In the genomic region with DNA sequence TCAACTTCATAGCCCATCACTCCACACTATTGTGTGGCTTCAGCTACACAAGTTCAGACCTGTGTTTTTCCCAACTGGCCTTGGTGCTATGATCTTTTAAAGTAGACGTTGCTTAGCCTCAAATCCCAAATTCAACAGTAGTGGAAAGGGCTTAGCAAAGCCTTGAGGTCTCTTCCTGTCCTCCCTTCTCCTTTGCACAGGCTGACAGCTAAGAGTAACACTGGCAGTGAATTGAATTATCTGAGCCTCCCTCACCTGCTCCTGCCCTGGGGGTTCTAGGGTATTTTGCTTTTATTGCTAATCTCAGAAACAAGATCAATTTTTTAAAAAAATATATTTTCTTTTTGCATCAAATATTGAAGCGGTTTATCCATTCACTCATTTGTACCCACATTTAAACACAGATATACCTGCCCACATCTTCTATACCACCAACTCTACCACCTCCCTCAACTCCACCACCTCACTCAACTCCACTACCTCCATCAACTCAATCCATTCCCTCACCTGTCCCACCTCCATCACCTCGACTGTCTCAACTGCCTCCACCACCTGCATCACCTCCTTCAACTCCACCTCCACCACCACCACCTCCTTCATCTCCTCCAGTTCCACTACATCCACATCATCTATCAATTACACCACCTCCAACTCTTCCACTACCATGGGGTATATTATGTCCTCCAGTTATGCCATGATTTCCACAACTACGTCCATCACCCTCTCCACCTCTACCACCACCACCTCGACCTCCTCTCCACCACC, we compare ENCODE assay signal across 21 cellular contexts. TPM values are rescaled to one million over a fixed set of nuclear protein-coding genes. Genes with fewer than 3 reads are reported as not detected.
A peak's percentile ranks its signal among the peaks of the same experiment; 100 is the strongest.
DNase-seq lines count a peak whose midpoint lies in the region; ATAC-seq, FAIRE-seq and TF ChIP-seq lines count a peak whose summit lies in the region.
"Had no signal": no experiment of that assay in that cellular context is flagged by ENCODE, and none has a peak within 500 bp of the region (broad histone marks: within the 10 kb centered on the region; RNA-seq: fewer than 3 reads in every experiment).

No MANE protein-coding gene starts in this region.

- H3K36me3 Mint-ChIP-seq in endothelial cell (ENCODE audit: low read depth, unreplicated experiment), result peaks cover 21% of the 10 kb centered on the region
- H3K36me3 Mint-ChIP-seq: CD4-positive, CD25-positive, alpha-beta regulatory T cell had no signal

- TF ChIP-seq POLR2A in K562 (conservative IDR thresholded peaks at IDR 0.05), result no peak

- DNase-seq in K562 (ENCODE audit: extremely low read depth in 1 of 4, low spot score in 3 of 4) (no peak), endothelial cell (ENCODE audit: low spot score) (no peak), osteoblast (ENCODE audit: insufficient read length, low spot score, missing footprints) (peak; percentile 90), urothelium cell line (ENCODE audit: low spot score) (no peak), NCI-H1092 treated with DMSO at 0.1 percent for 48 hours (lab: John Stamatoyannopoulos, UW) (no peak), cerebellar nuclear complex (lab: John Stamatoyannopoulos, UW) (no peak)
- no peak for DNase-seq in stimulated activated CD4-positive, alpha-beta T cell treated with anti-CD3 and anti-CD28 coated beads, Interleukin-12 subunit alpha, Interleukin-12 subunit beta, amount 100 ng/mL, for 4 hours
- DNase-seq: ACHN; BE2C; C1 segment of cervical spinal cord; Caco-2; CD4-positive, CD25-positive, alpha-beta regulatory T cell; HCEC 1CT; HFFc6 had no signal

- no peak for TF ChIP-seq EP300 in K562 (IDR thresholded peaks at IDR 0.05; ENCODE audit: low read length)

- no peak for TF ChIP-seq RAD21 in K562 (CRISPR knock-in tag; conservative IDR thresholded peaks at IDR 0.05 in 1 of 2, IDR thresholded peaks at IDR 0.05 in 1 of 2)

- H3K4me1 ChIP-seq in K562 (replicated peaks in 1 of 2; ENCODE audit: control insufficient read depth in 2 of 2, insufficient read depth in 2 of 2, low read length in 2 of 2) (peaks cover 0 to 16% of the 10 kb centered on the region in 2 experiments; a peak in 3 of 5 replicates), osteoblast (ENCODE audit: insufficient read depth, low read length) (no peaks in the 10 kb centered on the region)
- H3K4me1 ChIP-seq: BE2C had no signal

- no peak for ATAC-seq in K562

- H3K27me3 Mint-ChIP-seq in endothelial cell (ENCODE audit: unreplicated experiment), result peaks cover 38% of the 10 kb centered on the region

- BruUV-seq in K562 (replicated peaks; lab: Mats Ljungman, UMichigan), result no TSS peak

- H4K20me1 ChIP-seq in K562 (replicated peaks; ENCODE audit: control insufficient read depth, insufficient read depth, low read length), result peaks cover 10% of the 10 kb centered on the region; the same call in 1 of the 2 replicates
- H4K20me1 ChIP-seq in osteoblast (ENCODE audit: insufficient read depth, low read length), result no peaks in the 10 kb centered on the region

- WGBS in K562 (ENCODE audit: insufficient coverage, low coverage, missing lambda C conversion rate), result 1% methylated on average over 5 of the region's 5 CpGs

- H3K27ac ChIP-seq in K562 (ENCODE audit: extremely low read depth, low read depth, low read length) (no peak overlapping the region), osteoblast (ENCODE audit: low read depth, low read length) (no peak overlapping the region)

- POLR2A ChIA-PET in K562 (lab: Yijun Ruan, JAX), result interaction anchor here (1.1 kb wide), 1 partner anchor 11 kb away, joined by 4 read pairs; no protein-coding TSS in a partner anchor

- H3K4me2 ChIP-seq in K562 (ENCODE audit: insufficient read depth, low read length), result no peak overlapping the region
- no peak overlapping the region for H3K4me2 ChIP-seq in osteoblast (ENCODE audit: insufficient read depth, low read length)

- H3K27me3 ChIP-seq in K562 (ENCODE audit: control insufficient read depth in 2 of 2, insufficient read depth in 2 of 2, low read length in 2 of 2) (peaks cover 36 to 79% of the 10 kb centered on the region in 2 experiments; a peak in 4 of 5 replicates), osteoblast (ENCODE audit: insufficient read depth, low read length) (peaks cover 37% of the 10 kb centered on the region)

- H3K9me3 ChIP-seq in K562 (replicated peaks; ENCODE audit: control insufficient read depth, insufficient read depth, low read depth, low read length), result no peaks in the 10 kb centered on the region
- no peaks in the 10 kb centered on the region for H3K9me3 ChIP-seq in osteoblast (ENCODE audit: low read depth, low read length)
- H3K9me3 ChIP-seq: BE2C, Caco-2 had no signal

- no peaks in the 10 kb centered on the region for H3K9me3 Mint-ChIP-seq in endothelial cell (ENCODE audit: unreplicated experiment)
- H3K9me3 Mint-ChIP-seq: GM23338, HFFc6 had no signal

- no peak overlapping the region for H3K9ac ChIP-seq in K562 (ENCODE audit: insufficient read depth in 1 of 2, low read depth in 2 of 2, low read length in 2 of 2)

- TF ChIP-seq CTCF in K562 (IDR thresholded peaks at IDR 0.05 in 2 of 3, conservative IDR thresholded peaks at IDR 0.05 in 1 of 3; ENCODE audit: insufficient read depth in 2 of 3, low read depth in 1 of 3, low read length in 3 of 3), result no peak
- TF ChIP-seq CTCF in endothelial cell (IDR thresholded peaks at IDR 0.05; ENCODE audit: unreplicated experiment), result no peak
- TF ChIP-seq CTCF in osteoblast (IDR thresholded peaks at IDR 0.05; ENCODE audit: extremely low read depth, low read depth, low read length), result no peak

- H3K79me2 ChIP-seq in K562 (ENCODE audit: control insufficient read depth, insufficient read depth, low read length), result no peaks in the 10 kb centered on the region
- no peaks in the 10 kb centered on the region for H3K79me2 ChIP-seq in osteoblast (ENCODE audit: insufficient read depth, low read length)

- H2AFZ ChIP-seq in K562 (ENCODE audit: low read depth, low read length) (no peak overlapping the region), osteoblast (ENCODE audit: low read length) (no peak overlapping the region)

- intact Hi-C loops in K562 (cut with micrococcal nuclease), result no loop called here

- FAIRE-seq in K562 (lab: Jason Lieb, UNC) (no peak), urothelium cell line (lab: Jason Lieb, UNC) (peak; percentile 76)
- FAIRE-seq: A204.1, D721Med, G401.6, GM12892, GM18507, H54 had no signal

- in situ Hi-C loops in K562 (cut with MboI), result no loop called here

- peaks cover 73% of the 10 kb centered on the region for H3K4me1 Mint-ChIP-seq in endothelial cell (ENCODE audit: unreplicated experiment)

- H3K9me1 ChIP-seq in K562 (ENCODE audit: control insufficient read depth, insufficient read depth, low read length), result no peaks in the 10 kb centered on the region

- peak overlapping the region; percentile 0 for H3K27ac Mint-ChIP-seq in endothelial cell (ENCODE audit: unreplicated experiment)
- H3K27ac Mint-ChIP-seq: CD4-positive, CD25-positive, alpha-beta regulatory T cell; GM23338; HFFc6 had no signal

- H3K4me3 Mint-ChIP-seq in endothelial cell (ENCODE audit: unreplicated experiment), result peak overlapping the region; percentile 32
- H3K4me3 Mint-ChIP-seq: CD4-positive, CD25-positive, alpha-beta regulatory T cell; HFFc6 had no signal

- H3K36me3 ChIP-seq in K562 (ENCODE audit: control insufficient read depth, insufficient read depth, low read length), result no peaks in the 10 kb centered on the region
- H3K36me3 ChIP-seq in osteoblast (ENCODE audit: insufficient read depth, low read length), result no peaks in the 10 kb centered on the region
- H3K36me3 ChIP-seq: BE2C had no signal

- CTCF ChIA-PET in K562 (lab: Yijun Ruan, JAX; ENCODE audit: low intra/inter-chr PET ratio), result no interaction called here

- H3K4me3 ChIP-seq in K562 (no peak overlapping the region), osteoblast (ENCODE audit: insufficient read depth, low read length) (no peak overlapping the region)

TF ChIP-seq in K562, 482 proteins besides CTCF, POLR2A, EP300 and RAD21 (continues in another document):
- TF ChIP-seq, protein P1, sequence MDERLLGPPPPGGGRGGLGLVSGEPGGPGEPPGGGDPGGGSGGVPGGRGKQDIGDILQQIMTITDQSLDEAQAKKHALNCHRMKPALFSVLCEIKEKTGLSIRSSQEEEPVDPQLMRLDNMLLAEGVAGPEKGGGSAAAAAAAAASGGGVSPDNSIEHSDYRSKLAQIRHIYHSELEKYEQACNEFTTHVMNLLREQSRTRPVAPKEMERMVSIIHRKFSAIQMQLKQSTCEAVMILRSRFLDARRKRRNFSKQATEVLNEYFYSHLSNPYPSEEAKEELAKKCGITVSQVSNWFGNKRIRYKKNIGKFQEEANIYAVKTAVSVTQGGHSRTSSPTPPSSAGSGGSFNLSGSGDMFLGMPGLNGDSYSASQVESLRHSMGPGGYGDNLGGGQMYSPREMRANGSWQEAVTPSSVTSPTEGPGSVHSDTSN (CRISPR knock-in tag; IDR thresholded peaks at IDR 0.05; ENCODE audit: low read depth), result no peak
- TF ChIP-seq, protein P1 (tag; conservative IDR thresholded peaks at IDR 0.05; ENCODE audit: low read depth), result no peak

RNA-seq across cellular contexts. Expression of gene FGD5, which starts 10.1 kb away (rescaled TPM):
- total RNA-seq in K562 (2011; cell fraction: chromatin; rRNA removed; ENCODE audit: low replicate concordance), result not detected in 2 replicates
- not detected in 2 replicates for total RNA-seq in K562 (2011; cell fraction: nucleolus; rRNA removed)
- total RNA-seq in K562 (2011; cell fraction: nucleoplasm; rRNA removed), result not detected in 2 replicates
- total RNA-seq in K562 (2014; rRNA removed) (not detected in 2 replicates), K562 (2014; rRNA removed; fragmentation: Illumina TruSeq; extraction: Trizol) (not detected in 2 replicates), K562 (2015; rRNA removed; fragmentation: Illumina TruSeq; extraction: Trizol) (not detected in 2 replicates), K562 (2021) (0.13 and 0.18 TPM in 2 replicates), endothelial cell (ENCODE audit: unreplicated experiment) (294 TPM), osteoblast (under 0.01 TPM in 2 replicates)
- polyA plus RNA-seq in K562 (2011; rRNA removed) (not detected in 2 replicates), K562 (2014; fragmentation: Illumina TruSeq; extraction: Trizol) (not detected in 2 replicates), K562 (2014; fragmentation: Nextera tagmentation; extraction: Ambion mirVana) (not detected), K562 (2014; rRNA removed) (not detected in 2 replicates)
- polyA plus RNA-seq in K562 (2011; cell fraction: cytosol; rRNA removed), result not detected in 2 replicates
- polyA plus RNA-seq in K562 (2011; cell fraction: nucleus; rRNA removed), result not detected in 2 replicates
- not detected in 2 replicates for polyA plus RNA-seq in K562 (2012)
- not detected in 2 replicates for polyA minus RNA-seq in K562 (2011; rRNA and poly(A)+ RNA removed)
- not detected in 2 replicates for polyA minus RNA-seq in K562 (2011; cell fraction: cytosol; rRNA and poly(A)+ RNA removed)
- not detected in 2 replicates for polyA minus RNA-seq in K562 (2011; cell fraction: nucleus; rRNA and poly(A)+ RNA removed)
- total RNA-seq: HFFc6 had no signal

Comparison
In these comparisons a context has a peak if more than half of its experiments do, and no peak if none do; other contexts are left out.
1. RNA of gene FGD5, which starts 10.1 kb away (total RNA-seq): 294 TPM in endothelial cell (single experiment); 0.13 to 0.18 TPM in K562 and under 0.01 TPM in osteoblast; every median in the first group is over 100 times any median in the second.